In the genomic region with DNA sequence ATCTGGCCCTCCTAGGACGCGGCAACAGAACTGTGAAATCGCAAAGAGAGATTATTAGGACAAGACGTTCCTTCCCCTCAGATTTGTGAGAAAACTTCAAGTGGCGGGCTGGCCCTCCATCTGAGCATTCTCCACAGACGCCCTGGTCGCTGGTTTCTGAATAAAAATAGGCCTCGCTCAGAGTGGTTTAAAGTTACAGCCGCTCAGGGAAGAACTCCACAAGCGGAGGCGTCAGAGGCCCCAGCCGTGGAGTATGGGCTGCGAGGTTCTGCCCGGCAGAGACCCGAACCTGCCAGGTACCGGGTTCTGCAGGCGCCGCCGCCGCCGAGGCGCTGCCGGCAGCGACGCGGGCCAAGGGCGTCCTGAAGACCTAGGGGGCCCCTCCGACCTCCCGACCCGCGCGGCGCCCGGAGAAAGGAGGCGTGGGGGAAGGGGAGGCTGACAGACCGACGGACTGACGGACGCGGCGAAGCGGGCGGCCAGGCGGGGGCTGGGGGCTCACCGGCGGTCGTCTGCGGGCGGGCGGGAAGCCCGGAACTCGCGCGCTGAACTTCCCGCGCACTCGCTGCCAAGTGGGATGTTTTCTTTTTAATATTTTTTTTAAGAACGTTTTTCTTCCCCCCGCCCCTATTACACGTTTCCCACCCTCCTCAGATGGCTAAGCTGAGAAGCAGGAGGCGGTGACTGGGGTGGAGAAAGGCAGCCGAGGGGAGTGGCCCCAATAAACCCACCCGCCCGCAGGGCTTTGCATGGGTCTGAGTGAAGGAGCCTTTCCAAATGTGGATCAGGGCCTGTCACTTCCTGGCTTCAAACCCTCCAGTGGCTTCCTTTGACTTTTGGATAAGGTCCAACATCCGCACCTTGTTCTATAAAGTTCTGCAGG, we compare ENCODE assay signal across 7 cellular contexts. TPM values are rescaled to one million over a fixed set of nuclear protein-coding genes. Genes with fewer than 3 reads are reported as not detected.
DNase-seq lines count a peak whose midpoint lies in the region; FAIRE-seq and TF ChIP-seq lines count a peak whose summit lies in the region.

A gene (minus strand): TSS at position 574 of the 883 bp plus-strand sequence. CDS start 770 bp downstream, outside the sequence.

- TF ChIP-seq CTCF in MCF 10A (IDR thresholded peaks at IDR 0.05; ENCODE audit: unreplicated experiment) (no peak), keratinocyte (optimal IDR thresholded peaks at IDR 0.05 in 1 of 3, IDR thresholded peaks at IDR 0.05 in 1 of 3, conservative IDR thresholded peaks at IDR 0.05 in 1 of 3; ENCODE audit: extremely low read depth in 1 of 3, insufficient read depth in 2 of 3, low read length in 3 of 3) (no peak), tibial artery (IDR thresholded peaks at IDR 0.05) (no peak)

- no peaks in the 10 kb centered on the region for H3K9me1 ChIP-seq in keratinocyte (ENCODE audit: control insufficient read depth, extremely low read depth, insufficient read depth, low read length)

- H3K27me3 Mint-ChIP-seq in MCF 10A (ENCODE audit: insufficient read depth, unreplicated experiment): no peaks in the 10 kb centered on the region

- CTCF ChIA-PET in MCF 10A (lab: Yijun Ruan, JAX): interaction anchor here (0.6 kb wide), 1 partner anchor 36 kb away, joined by 3 read pairs; no protein-coding TSS in a partner anchor

- H3K27me3 ChIP-seq in keratinocyte (ENCODE audit: control insufficient read depth, extremely low read depth, insufficient read depth, low read length) (peaks cover 9% of the 10 kb centered on the region), tibial artery (no peaks in the 10 kb centered on the region)

- dilution Hi-C loops in keratinocyte (cut with MboI; ENCODE audit: extremely low pct_ligation_motif_present, low sequenced_read_pairs): no loop called here

- no peaks in the 10 kb centered on the region for H4K20me1 ChIP-seq in keratinocyte (ENCODE audit: control insufficient read depth, extremely low read depth, insufficient read depth, low read length)

- H3K4me1 ChIP-seq in keratinocyte (ENCODE audit: control insufficient read depth, extremely low read depth, insufficient read depth, low read length): peaks cover 6% of the 10 kb centered on the region
- peaks cover 0 to 43% (median 0%) of the 10 kb centered on the region in 4 donors for H3K4me1 ChIP-seq in tibial artery

- peak within 1 kb of the TSS; percentile 75 for H2AFZ ChIP-seq in keratinocyte (ENCODE audit: control insufficient read depth, low read length)

- peaks cover 6% of the 10 kb centered on the region for H3K9me3 Mint-ChIP-seq in MCF 10A (ENCODE audit: unreplicated experiment)

- DNase-seq in LHCN-M2 (ENCODE audit: low read depth) (peak; percentile 44), MCF 10A (ENCODE audit: unreplicated experiment) (peak; percentile 78), keratinocyte (ENCODE audit: low read depth, low spot score) (no peak), tibial artery (peak; percentile 24 to 66), NOMO-1 treated with DMSO at 0.1 percent for 48 hours (lab: John Stamatoyannopoulos, UW; ENCODE audit: unreplicated experiment) (no peak), foreskin melanocyte (no peak)
- no peak for DNase-seq in activated effector memory CD4-positive, alpha-beta T cell treated with anti-CD3 and anti-CD28 coated beads, Interleukin-2, amount 50 U/mL, for 16 hours

- POLR2A ChIA-PET in MCF 10A (lab: Yijun Ruan, JAX): no interaction called here

- intact Hi-C loops in MCF 10A (cut with micrococcal nuclease) (no loop called here), tibial artery (cut with DNase I; ENCODE audit: low total_unique reads) (no loop called here)

- H3K9me3 ChIP-seq in keratinocyte (ENCODE audit: control insufficient read depth, low read depth, low read length): no peaks in the 10 kb centered on the region
- H3K9me3 ChIP-seq in tibial artery: no peaks in the 10 kb centered on the region

- H3K27ac ChIP-seq in keratinocyte (ENCODE audit: control insufficient read depth, insufficient read depth, low read length) (no peak within 1 kb of the TSS), tibial artery (peak within 1 kb of the TSS; percentile 77 to 82)

- peaks cover 8% of the 10 kb centered on the region for H3K4me1 Mint-ChIP-seq in MCF 10A (ENCODE audit: insufficient read depth, unreplicated experiment)

- H3K27ac Mint-ChIP-seq in MCF 10A (ENCODE audit: low read depth, unreplicated experiment): no peak within 1 kb of the TSS

- no TSS peak for BruUV-seq in MCF 10A (replicated peaks; lab: Mats Ljungman, UMichigan)

- peak within 1 kb of the TSS; percentile 64 for H3K4me2 ChIP-seq in keratinocyte (ENCODE audit: control insufficient read depth, extremely low read depth, insufficient read depth, low read depth, low read length)

- H3K4me3 ChIP-seq in keratinocyte (ENCODE audit: control insufficient read depth in 2 of 3, extremely low read depth in 1 of 3, insufficient read depth in 2 of 3, low read depth in 1 of 3, low read length in 3 of 3) (peak within 1 kb of the TSS; percentile 28 to 52 (median 51)), tibial artery (peak within 1 kb of the TSS; percentile 69 to 70)

- FAIRE-seq in keratinocyte (lab: Jason Lieb, UNC): no peak

- H3K9ac ChIP-seq in keratinocyte (ENCODE audit: control insufficient read depth, extremely low read depth, insufficient read depth, low read length): peak within 1 kb of the TSS; percentile 52

- no peaks in the 10 kb centered on the region for H3K36me3 ChIP-seq in keratinocyte (ENCODE audit: control insufficient read depth in 2 of 2, extremely low read depth in 1 of 2, insufficient read depth in 2 of 2, low read length in 2 of 2)
- H3K36me3 ChIP-seq in tibial artery: no peaks in the 10 kb centered on the region

- H3K4me3 Mint-ChIP-seq in MCF 10A (ENCODE audit: unreplicated experiment): peak within 1 kb of the TSS; percentile 58

- no peaks in the 10 kb centered on the region for H3K79me2 ChIP-seq in keratinocyte (ENCODE audit: control insufficient read depth, insufficient read depth, low read length)

- H3K36me3 Mint-ChIP-seq in MCF 10A (ENCODE audit: insufficient read depth, unreplicated experiment): peaks cover 4% of the 10 kb centered on the region

RNA-seq across cellular contexts. Expression of the gene that starts here (rescaled TPM):
- total RNA-seq in LHCN-M2 (2014; rRNA removed) (0.75 and 0.90 TPM in 2 replicates), MCF 10A (2022) (0.25 and 0.28 TPM in 2 replicates)
- 0.21 TPM for polyA plus RNA-seq in LHCN-M2 (2012)
- polyA plus RNA-seq in keratinocyte: 0.18 to 0.45 TPM (median 0.39 TPM) in 3 replicates
- polyA plus RNA-seq in keratinocyte (2011; ENCODE audit: low read depth): 0.05 TPM
- polyA plus RNA-seq in keratinocyte (2011; cell fraction: cytosol; rRNA removed): 0.09 and 0.18 TPM in 2 replicates
- 0.20 and 0.42 TPM in 2 replicates for polyA plus RNA-seq in keratinocyte (2011; cell fraction: nucleus; rRNA removed)
- 0.04 and 0.26 TPM in 2 replicates for polyA plus RNA-seq in keratinocyte (2012; ENCODE audit: low replicate concordance)
- 0.10 to 0.61 TPM (median 0.46 TPM) in 3 replicates for polyA minus RNA-seq in keratinocyte
- not detected for polyA minus RNA-seq in keratinocyte (2011; cell fraction: cytosol; rRNA and poly(A)+ RNA removed)
- polyA minus RNA-seq in keratinocyte (2011; cell fraction: nucleus; rRNA and poly(A)+ RNA removed): 0.42 and 0.54 TPM in 2 replicates

Comparison
In these comparisons a context has a peak if more than half of its experiments do, and no peak if none do; other contexts are left out.
1. Peak in DNase-seq in LHCN-M2; RNA of the gene not detected or under 1 TPM.
2. Peak in DNase-seq in MCF 10A; RNA of the gene not detected or under 1 TPM.
3. DNase-seq: peak in tibial artery (2 of 2); none in keratinocyte (single experiment), NOMO-1 treated with DMSO at 0.1 percent for 48 hours (single experiment), foreskin melanocyte (single experiment) and activated effector memory CD4-positive, alpha-beta T cell treated with anti-CD3 and anti-CD28 coated beads, Interleukin-2, amount 50 U/mL, for 16 hours (single experiment).